In the genomic region with DNA sequence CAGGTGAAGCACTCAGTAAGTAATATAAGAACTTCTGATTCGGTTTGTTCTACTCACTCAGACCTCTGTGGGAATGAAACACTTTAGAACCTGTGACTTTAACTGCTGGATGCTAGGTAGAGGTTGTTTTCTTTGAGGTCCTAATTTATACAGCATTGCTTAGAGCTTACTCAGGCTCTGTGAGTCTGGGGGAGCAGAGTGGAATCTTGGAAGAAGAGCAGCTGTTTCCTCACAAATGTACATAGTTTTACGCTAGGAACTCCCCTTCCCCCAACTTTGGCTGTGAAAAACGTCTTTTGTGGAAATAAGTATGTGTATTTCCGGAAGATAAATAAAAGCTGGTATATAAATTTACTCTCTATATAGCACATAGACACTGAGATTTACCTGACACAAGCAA, we compare ENCODE assay signal across 23 cellular contexts.
"Had no signal": no experiment of that assay in that cellular context is flagged by ENCODE, and none has a peak within 500 bp of the region (broad histone marks: within the 10 kb centered on the region; RNA-seq: fewer than 3 reads in every experiment).

No MANE protein-coding gene starts in this region.

- H3K27ac ChIP-seq: colonic mucosa, foreskin keratinocyte, hepatocyte, left lung, lower lobe of right lung, neutrophil, psoas muscle, spleen, tibial nerve, upper lobe of right lung, vagina had no signal

- H3K4me3 ChIP-seq: colonic mucosa, hepatocyte, left lung, lower lobe of right lung, psoas muscle, spleen, tibial nerve, upper lobe of right lung, vagina had no signal

- H3K4me2 ChIP-seq: hepatocyte had no signal

- H3K4me1 ChIP-seq: colonic mucosa, left lung, lower lobe of right lung, psoas muscle, spleen, tibial nerve, upper lobe of right lung had no signal

- DNase-seq: colonic mucosa; dermis blood vessel endothelial cell; endodermal cell; erythroblast; foreskin keratinocyte; head of caudate nucleus; islet precursor cell; left lung; lower lobe of right lung; midbrain; psoas muscle; spleen; stimulated activated CD4-positive, alpha-beta T cell treated with anti-CD3 and anti-CD28 coated beads, Interleukin-15, amount 100 ng/mL, for 24 hours; stimulated activated CD4-positive, alpha-beta T cell treated with anti-CD3 and anti-CD28 coated beads, Interleukin-1b, Interleukin-23, amount 100 ng/mL, for 48 hours; stimulated activated CD4-positive, alpha-beta T cell treated with anti-CD3 and anti-CD28 coated beads, Interleukin-4, amount 100 ng/mL, for 24 hours; upper lobe of right lung had no signal

- H3K36me3 ChIP-seq: colonic mucosa, left lung, lower lobe of right lung, neutrophil, spleen, tibial nerve, upper lobe of right lung, vagina had no signal

- H3K9me3 ChIP-seq: colonic mucosa, lower lobe of right lung, neutrophil, psoas muscle, upper lobe of right lung, vagina had no signal

- H3K27me3 ChIP-seq: colonic mucosa, foreskin keratinocyte, hepatocyte, left lung, neutrophil, spleen, tibial nerve, upper lobe of right lung, vagina had no signal

- H2AFZ ChIP-seq: hepatocyte had no signal

- ATAC-seq: foreskin keratinocyte; left lung; lower lobe of right lung; natural killer cell treated with Interleukin-12 subunit alpha and Interleukin-12 subunit beta and Interleukin-15 and Interleukin-18, amount 100 ng/mL, for 72 hours; psoas muscle; sciatic nerve; stimulated activated memory B cell treated with anti-CD40 and anti-IgM and Interleukin-4, amounts not matched to agents 10 μg/mL and 1 μg/mL and 100 μg/mL, for 72 hours; upper lobe of right lung had no signal
